11 cellular contexts compared by ENCODE assay signal in the genomic region with DNA sequence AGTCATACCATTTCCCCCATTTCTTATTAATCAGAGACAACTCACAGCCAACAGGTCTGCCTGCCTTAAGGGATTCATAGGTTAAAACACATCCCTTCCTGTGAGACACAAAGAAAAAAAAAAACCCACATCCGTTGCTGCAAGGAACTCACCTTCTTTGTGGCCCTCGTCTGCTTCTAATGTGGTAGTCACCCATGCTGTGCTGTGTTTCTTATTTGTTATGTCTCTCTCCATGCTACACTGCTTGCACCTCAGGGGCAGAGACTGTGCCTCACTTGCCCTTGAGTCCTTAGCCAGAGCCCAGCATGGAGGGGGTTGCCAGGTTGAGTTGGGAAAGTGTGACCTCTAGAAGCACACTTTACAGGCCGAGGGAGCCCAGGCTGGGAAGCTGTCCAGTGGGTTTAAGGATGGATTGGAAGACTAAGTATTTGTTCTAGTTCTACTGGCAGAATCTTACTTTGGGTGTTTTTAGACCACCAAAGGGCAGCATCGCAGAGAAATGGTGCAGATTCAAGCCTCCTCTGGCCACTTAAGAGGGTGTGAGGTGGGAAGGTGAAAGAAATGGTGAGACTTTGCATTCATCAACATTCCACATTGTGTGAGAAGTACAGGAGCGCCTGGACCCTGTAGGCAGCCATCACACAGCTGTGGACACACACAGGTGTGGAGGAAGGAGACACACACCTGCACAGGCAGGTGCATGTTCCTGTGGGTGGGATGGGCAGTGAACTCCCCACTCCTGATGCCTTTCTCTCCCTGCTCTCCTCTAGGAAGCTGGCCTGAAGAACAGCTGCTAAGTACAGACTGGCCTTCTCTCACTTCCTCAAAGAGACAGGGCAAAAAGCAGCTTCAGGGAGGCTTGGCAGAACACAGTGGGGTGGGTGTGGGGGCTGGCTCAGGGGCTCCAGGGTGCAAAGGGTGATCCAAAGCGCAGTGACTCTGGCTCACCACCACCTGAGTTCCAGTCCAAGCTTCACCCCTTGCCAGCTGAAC. TPM values are rescaled to one million over a fixed set of nuclear protein-coding genes. Genes with fewer than 3 reads are reported as not detected.
A peak's percentile ranks its signal among the peaks of the same experiment; 100 is the strongest.
DNase-seq lines count a peak whose midpoint lies in the region; ATAC-seq, FAIRE-seq and TF ChIP-seq lines count a peak whose summit lies in the region.
"Had no signal": no experiment of that assay in that cellular context is flagged by ENCODE, and none has a peak within 500 bp of the region (broad histone marks: within the 10 kb centered on the region; RNA-seq: fewer than 3 reads in every experiment).

No MANE protein-coding gene starts in this region.

- RAD21 ChIA-PET in GM12878 (lab: Charles Lee; ENCODE audit: unreplicated experiment), result interaction anchor here (0.6 to 0.8 kb wide), 2 partner anchors 58 to 741 kb away, joined by 3 read pairs; no protein-coding TSS in a partner anchor

- H3K9me2 ChIP-seq in Loucy (replicated peaks; ENCODE audit: low read depth, low read length), result no peaks in the 10 kb centered on the region

- H4K20me1 ChIP-seq in Loucy (ENCODE audit: insufficient read depth, low read length, poor library complexity, severe bottlenecking), result no peaks in the 10 kb centered on the region
- no peaks in the 10 kb centered on the region for H4K20me1 ChIP-seq in GM12878 (ENCODE audit: control insufficient read depth, insufficient read depth)

- H3K36me3 ChIP-seq in Loucy (ENCODE audit: insufficient read depth, low read length) (peaks cover 21% of the 10 kb centered on the region; the same call in 1 of the 2 replicates), GM12878 (ENCODE audit: control insufficient read depth in 2 of 2, insufficient read depth in 2 of 2, low read length in 1 of 2) (peaks cover 0 to 12% of the 10 kb centered on the region in 2 experiments; a peak in 3 of 4 replicates)

- POLR2A ChIA-PET in GM12878 (lab: Charles Lee), result no interaction called here

- H3K27me3 ChIP-seq in Loucy (ENCODE audit: insufficient read depth, low read length, poor library complexity, severe bottlenecking) (no peaks in the 10 kb centered on the region), GM12878 (replicated peaks in 1 of 2; ENCODE audit: control insufficient read depth in 2 of 2, insufficient read depth in 2 of 2, low read length in 1 of 2) (no peaks in the 10 kb centered on the region)
- H3K27me3 ChIP-seq: heart left ventricle had no signal

- H3F3A ChIP-seq in Loucy (ENCODE audit: low read depth), result peaks cover 7% of the 10 kb centered on the region; the same call in 1 of the 2 replicates

- FAIRE-seq in GM12878 (lab: Jason Lieb, UNC), result peak; percentile 56
- FAIRE-seq: G401.6 had no signal

- no peaks in the 10 kb centered on the region for H3K79me2 ChIP-seq in Loucy (ENCODE audit: insufficient read depth, low read length)
- no peaks in the 10 kb centered on the region for H3K79me2 ChIP-seq in GM12878 (ENCODE audit: control insufficient read depth, insufficient read depth, low read length)

- in situ Hi-C loops in GM12878 (cut with MboI), result no loop called here

- no peak for TF ChIP-seq CTCF in Loucy (conservative IDR thresholded peaks at IDR 0.05; ENCODE audit: low read length)
- no peak for TF ChIP-seq CTCF in GM12878 (IDR thresholded peaks at IDR 0.05 in 2 of 3, conservative IDR thresholded peaks at IDR 0.05 in 1 of 3; ENCODE audit: control insufficient read depth in 2 of 3, extremely low read depth in 1 of 3, insufficient read depth in 1 of 3, low read depth in 3 of 3, low read length in 3 of 3)

- H3K4me2 ChIP-seq in Loucy (ENCODE audit: low read depth, low read length, poor library complexity, severe bottlenecking), result peak overlapping the region; percentile 55
- peak overlapping the region; percentile 10 for H3K4me2 ChIP-seq in GM12878 (ENCODE audit: control insufficient read depth, insufficient read depth)

- H3K4me3 ChIP-seq in Loucy (ENCODE audit: low read length, poor library complexity, severe bottlenecking) (peak overlapping the region; percentile 18), GM12878 (no peak overlapping the region)
- H3K4me3 ChIP-seq: heart left ventricle, SK-N-MC had no signal

- H3K27ac ChIP-seq in GM12878 (ENCODE audit: control insufficient read depth, insufficient read depth), result peak overlapping the region; percentile 11
- H3K27ac ChIP-seq: SK-N-MC had no signal

- intact Hi-C loops in GM12878 (cut with micrococcal nuclease; ENCODE audit: unreplicated experiment), result no loop called here

- DNase-seq in Ammon's horn (ENCODE audit: low spot score) (peak; percentile 37), GM12878 (ENCODE audit: low read depth, low spot score) (no peak), DMS114 treated with DMSO at 0.1 percent for 48 hours (lab: John Stamatoyannopoulos, UW; ENCODE audit: unreplicated experiment) (no peak), NCI-H2081 (lab: John Stamatoyannopoulos, UW) (no peak), middle frontal gyrus (ENCODE audit: extremely low spot score, low spot score) (no peak)
- DNase-seq: heart left ventricle had no signal

- SMC1A ChIA-PET in GM12878 (lab: Charles Lee; ENCODE audit: uncharacterized antibody, unreplicated experiment), result interaction anchor here (0.8 to 1.1 kb wide), 3 partner anchors 12 to 98 kb away, joined by 3 read pairs; no protein-coding TSS in a partner anchor

- WGBS in GM12878 (ENCODE audit: insufficient coverage, insufficient replicate concordance, low lambda C conversion rate, missing lambda C conversion rate), result 26% methylated on average over 6 of the region's 6 CpGs

- H2AFZ ChIP-seq in Loucy (ENCODE audit: low read length) (peak overlapping the region; percentile 9; the same call in 1 of the 2 replicates), GM12878 (ENCODE audit: control insufficient read depth, low read depth, low read length) (no peak overlapping the region; the same call in 1 of the 2 replicates)

- BruUV-seq in GM12878 (replicated peaks; lab: Mats Ljungman, UMichigan), result no TSS peak

- H3K9me3 ChIP-seq in Loucy (ENCODE audit: insufficient read depth, low read depth, low read length) (no peaks in the 10 kb centered on the region), GM12878 (replicated peaks; ENCODE audit: control insufficient read depth, insufficient read depth, low read length) (no peaks in the 10 kb centered on the region)
- H3K9me3 ChIP-seq: heart left ventricle had no signal

- no peak for TF ChIP-seq POLR2A in GM12878 (IDR thresholded peaks at IDR 0.05; ENCODE audit: low read depth, low read length)

- H3K9ac ChIP-seq in Loucy (ENCODE audit: low read depth, low read length, poor library complexity, severe bottlenecking), result peak overlapping the region; percentile 59
- H3K9ac ChIP-seq in GM12878 (ENCODE audit: control insufficient read depth, insufficient read depth, low read length), result no peak overlapping the region; the same call in 1 of the 2 replicates

- no peak for TF ChIP-seq EP300 in GM12878 (IDR thresholded peaks at IDR 0.05; ENCODE audit: borderline replicate concordance in 1 of 2, control insufficient read depth in 1 of 2, low read depth in 2 of 2, low read length in 2 of 2)

- no peak for TF ChIP-seq RAD21 in GM12878 (IDR thresholded peaks at IDR 0.05; ENCODE audit: insufficient read depth, low read depth, low read length)

- H3K4me1 ChIP-seq in Loucy (ENCODE audit: insufficient read depth, low read length, poor library complexity, severe bottlenecking) (peaks cover 50% of the 10 kb centered on the region), GM12878 (ENCODE audit: control insufficient read depth, insufficient read depth, low read length) (peaks cover 32% of the 10 kb centered on the region)

- peak; percentile 81 for ATAC-seq in GM19351 (IDR thresholded peaks at IDR 0.05; ENCODE audit: unreplicated experiment)
- peak; percentile 91 for ATAC-seq in GM12878
- ATAC-seq in HG02970 (IDR thresholded peaks at IDR 0.05; ENCODE audit: low FRiP score, unreplicated experiment), result no peak

- CTCF ChIA-PET in GM12878 (lab: Yijun Ruan, JAX), result interaction anchor here (0.8 to 2.5 kb wide), 6 partner anchors 8 to 100 kb away, joined by 3 to 10 read pairs (median 3); no protein-coding TSS in a partner anchor

TF ChIP-seq in GM12878, 131 proteins besides CTCF, POLR2A, EP300 and RAD21 (continues in another document):
- no peak for TF ChIP-seq SMARCA5 (IDR thresholded peaks at IDR 0.05)
- no peak for TF ChIP-seq RBBP5 (conservative IDR thresholded peaks at IDR 0.05)
- no peak for TF ChIP-seq NBN (IDR thresholded peaks at IDR 0.05)

RNA-seq across cellular contexts. Expression of gene GLB1, which starts 48.8 kb away (rescaled TPM):
- 31.1 and 32.4 TPM in 2 replicates for total RNA-seq in GM12878 (2013; cell fraction: nucleolus; rRNA removed)
- 31.1 and 32.6 TPM in 2 replicates for total RNA-seq in GM12878 (2014; rRNA removed)
- total RNA-seq in GM12878 (2014; rRNA removed; fragmentation: Illumina TruSeq; extraction: Trizol), result 20.6 and 25.3 TPM in 2 replicates
- 38.3 and 39.0 TPM in 2 replicates for total RNA-seq in GM12878 (2021)
- 19.3 TPM for polyA plus RNA-seq in GM12878 (2011; ENCODE audit: low read depth)
- polyA plus RNA-seq in GM12878 (2011; rRNA removed), result 35.4 and 57.1 TPM in 2 replicates
- 47.8 and 61.9 TPM in 2 replicates for polyA plus RNA-seq in GM12878 (2011; cell fraction: cytosol; rRNA removed)
- 35.6 and 51.9 TPM in 2 replicates for polyA plus RNA-seq in GM12878 (2011; cell fraction: nucleus; rRNA removed)
- 20.8 and 20.9 TPM in 2 replicates for polyA plus RNA-seq in GM12878 (2012)
- polyA plus RNA-seq in GM12878 (2014; fragmentation: Illumina TruSeq; extraction: Trizol), result 28.4 and 34.4 TPM in 2 replicates
- polyA plus RNA-seq in GM12878 (2014; fragmentation: Nextera tagmentation; extraction: Ambion mirVana), result 10 to 100 TPM; 30.4 to 44.8 TPM
- polyA plus RNA-seq in GM12878 (2014; rRNA removed), result 26.7 and 28.7 TPM in 2 replicates
- 10 to 100 TPM; 31.4 to 39.2 TPM for polyA plus RNA-seq in GM12878 (2016; fragmentation: Nextera tagmentation; extraction: Ambion mirVana)
- polyA minus RNA-seq in GM12878 (2011; rRNA and poly(A)+ RNA removed), result 44.6 and 50.3 TPM in 2 replicates
- 15.6 and 23.2 TPM in 2 replicates for polyA minus RNA-seq in GM12878 (2011; cell fraction: cytosol; rRNA and poly(A)+ RNA removed)
- 33.2 and 41.0 TPM in 2 replicates for polyA minus RNA-seq in GM12878 (2011; cell fraction: nucleus; rRNA and poly(A)+ RNA removed)

RNA-seq across cellular contexts. Expression of gene TMPPE, which starts 48.8 kb away (rescaled TPM):
- total RNA-seq in GM12878 (2013; cell fraction: nucleolus; rRNA removed), result 12.2 and 15.0 TPM in 2 replicates
- total RNA-seq in GM12878 (2014; rRNA removed) (3.7 and 3.8 TPM in 2 replicates), GM12878 (2014; rRNA removed; fragmentation: Illumina TruSeq; extraction: Trizol) (2.7 and 3.0 TPM in 2 replicates), GM12878 (2021) (5.3 and 6.7 TPM in 2 replicates)
- polyA plus RNA-seq in GM12878 (2011; ENCODE audit: low read depth), result 1.1 TPM
- polyA plus RNA-seq in GM12878 (2011; rRNA removed) (3.2 and 3.7 TPM in 2 replicates), GM12878 (2014; fragmentation: Illumina TruSeq; extraction: Trizol) (0.87 and 1.7 TPM in 2 replicates), GM12878 (2014; fragmentation: Nextera tagmentation; extraction: Ambion mirVana) (under 1 TPM; 0.11 to 0.13 TPM), GM12878 (2014; rRNA removed) (2.3 and 2.9 TPM in 2 replicates), GM12878 (2016; fragmentation: Nextera tagmentation; extraction: Ambion mirVana) (1 to 10 TPM; 1.9 to 2.1 TPM)
- polyA plus RNA-seq in GM12878 (2011; cell fraction: cytosol; rRNA removed), result 4.1 and 5.2 TPM in 2 replicates
- 5.1 and 6.4 TPM in 2 replicates for polyA plus RNA-seq in GM12878 (2011; cell fraction: nucleus; rRNA removed)
- polyA plus RNA-seq in GM12878 (2012), result 0.72 and 1.0 TPM in 2 replicates
- polyA minus RNA-seq in GM12878 (2011; rRNA and poly(A)+ RNA removed), result 21.1 and 21.9 TPM in 2 replicates
- polyA minus RNA-seq in GM12878 (2011; cell fraction: cytosol; rRNA and poly(A)+ RNA removed), result 4.8 and 5.7 TPM in 2 replicates
- 12.3 and 22.7 TPM in 2 replicates for polyA minus RNA-seq in GM12878 (2011; cell fraction: nucleus; rRNA and poly(A)+ RNA removed)
